Comparison of ENCODE assay signal across 10 cellular contexts in genomic region chr2:88350262-88350640, GRCh38.
DNase-seq lines count a peak whose midpoint lies in the region; ATAC-seq and TF ChIP-seq lines count a peak whose summit lies in the region.
"Had no signal": no experiment of that assay in that cellular context is flagged by ENCODE, and none has a peak within 500 bp of the region (broad histone marks: within the 10 kb centered on the region; RNA-seq: fewer than 3 reads in every experiment).

No MANE protein-coding gene starts in this region.

- 19 to 30% (median 25%) methylated on average over 13 to 14 of the region's 14 CpGs for WGBS in psoas muscle, 3 donors

- H3K27me3 ChIP-seq in thoracic aorta (replicated peaks; ENCODE audit: insufficient read depth) (no peaks in the 10 kb centered on the region), psoas muscle (ENCODE audit: insufficient read depth in 3 of 3, low read length in 2 of 3) (peaks cover 0 to 36% (median 13%) of the 10 kb centered on the region in 3 donors)

- H3K4me1 Mint-ChIP-seq in activated naive CD8-positive, alpha-beta T cell treated with anti-CD3 and anti-CD28 coated beads, Interleukin-2, amount 10 ng/mL, durations not matched to agents 7 days and 5 days, result peaks cover 3% of the 10 kb centered on the region
- peaks cover 7% of the 10 kb centered on the region for H3K4me1 Mint-ChIP-seq in activated naive CD8-positive, alpha-beta T cell treated with anti-CD3 and anti-CD28 coated beads, Interleukin-2, amount 50 U/mL, for 24 hours
- H3K4me1 Mint-ChIP-seq in central memory CD8-positive, alpha-beta T cell, result peaks cover 6% of the 10 kb centered on the region
- H3K4me1 Mint-ChIP-seq in memory B cell, result peaks cover 5% of the 10 kb centered on the region

- POLR2A ChIA-PET in activated naive CD8-positive, alpha-beta T cell treated with anti-CD3 and anti-CD28 coated beads, Interleukin-2, amount 10 ng/mL, durations not matched to agents 7 days and 5 days (lab: Charles Lee), result no interaction called here

- H3K27me3 Mint-ChIP-seq in activated naive CD8-positive, alpha-beta T cell treated with anti-CD3 and anti-CD28 coated beads, Interleukin-2, amount 10 ng/mL, durations not matched to agents 7 days and 5 days, result peaks cover 28% of the 10 kb centered on the region
- peaks cover 28% of the 10 kb centered on the region for H3K27me3 Mint-ChIP-seq in activated naive CD8-positive, alpha-beta T cell treated with anti-CD3 and anti-CD28 coated beads, Interleukin-2, amount 50 U/mL, for 24 hours
- H3K27me3 Mint-ChIP-seq in central memory CD8-positive, alpha-beta T cell, result peaks cover 32% of the 10 kb centered on the region
- peaks cover 23% of the 10 kb centered on the region for H3K27me3 Mint-ChIP-seq in memory B cell

- peak overlapping the region; percentile 3 for H3K4me3 ChIP-seq in thoracic aorta
- H3K4me3 ChIP-seq in psoas muscle, result no peak overlapping the region

- H3K27ac Mint-ChIP-seq in activated naive CD8-positive, alpha-beta T cell treated with anti-CD3 and anti-CD28 coated beads, Interleukin-2, amount 10 ng/mL, durations not matched to agents 7 days and 5 days, result no peak overlapping the region
- H3K27ac Mint-ChIP-seq in activated naive CD8-positive, alpha-beta T cell treated with anti-CD3 and anti-CD28 coated beads, Interleukin-2, amount 50 U/mL, for 24 hours, result no peak overlapping the region
- no peak overlapping the region for H3K27ac Mint-ChIP-seq in central memory CD8-positive, alpha-beta T cell (ENCODE audit: low read depth)
- H3K27ac Mint-ChIP-seq in memory B cell, result no peak overlapping the region

- peak overlapping the region; percentile 67 for H3K4me3 Mint-ChIP-seq in activated naive CD8-positive, alpha-beta T cell treated with anti-CD3 and anti-CD28 coated beads, Interleukin-2, amount 10 ng/mL, durations not matched to agents 7 days and 5 days
- H3K4me3 Mint-ChIP-seq in activated naive CD8-positive, alpha-beta T cell treated with anti-CD3 and anti-CD28 coated beads, Interleukin-2, amount 50 U/mL, for 24 hours, result no peak overlapping the region
- peak overlapping the region; percentile 77 for H3K4me3 Mint-ChIP-seq in central memory CD8-positive, alpha-beta T cell
- H3K4me3 Mint-ChIP-seq in memory B cell, result peak overlapping the region; percentile 77

- no peaks in the 10 kb centered on the region for H3K36me3 Mint-ChIP-seq in activated naive CD8-positive, alpha-beta T cell treated with anti-CD3 and anti-CD28 coated beads, Interleukin-2, amount 10 ng/mL, durations not matched to agents 7 days and 5 days
- no peaks in the 10 kb centered on the region for H3K36me3 Mint-ChIP-seq in activated naive CD8-positive, alpha-beta T cell treated with anti-CD3 and anti-CD28 coated beads, Interleukin-2, amount 50 U/mL, for 24 hours (ENCODE audit: low read depth)
- no peaks in the 10 kb centered on the region for H3K36me3 Mint-ChIP-seq in central memory CD8-positive, alpha-beta T cell (ENCODE audit: insufficient read depth)
- H3K36me3 Mint-ChIP-seq in memory B cell, result no peaks in the 10 kb centered on the region

- no peaks in the 10 kb centered on the region for H3K36me3 ChIP-seq in thoracic aorta
- H3K36me3 ChIP-seq in psoas muscle (ENCODE audit: insufficient read depth in 1 of 2, low read depth in 1 of 2), result no peaks in the 10 kb centered on the region

- no peak for TF ChIP-seq CTCF in thoracic aorta (IDR thresholded peaks at IDR 0.05)
- no peak for TF ChIP-seq CTCF in psoas muscle (IDR thresholded peaks at IDR 0.05)

- no peak for DNase-seq in activated naive CD8-positive, alpha-beta T cell treated with anti-CD3 and anti-CD28 coated beads, Interleukin-2, amount 10 ng/mL, durations not matched to agents 7 days and 5 days
- DNase-seq in activated naive CD8-positive, alpha-beta T cell treated with anti-CD3 and anti-CD28 coated beads, Interleukin-2, amount 50 U/mL, for 24 hours, result no peak
- no peak for DNase-seq in central memory CD8-positive, alpha-beta T cell (ENCODE audit: low spot score in 2 of 2)
- no peak for DNase-seq in memory B cell (ENCODE audit: low spot score in 2 of 2)
- no peak for DNase-seq in thoracic aorta (ENCODE audit: low spot score)
- DNase-seq in LoVo (ENCODE audit: low spot score), result no peak
- DNase-seq in psoas muscle, result no peak
- DNase-seq: DMS79 treated with DMSO at 0.1 percent for 48 hours, NCI-H2171 treated with DMSO at 0.1 percent for 48 hours had no signal

- H3K9me3 Mint-ChIP-seq in activated naive CD8-positive, alpha-beta T cell treated with anti-CD3 and anti-CD28 coated beads, Interleukin-2, amount 10 ng/mL, durations not matched to agents 7 days and 5 days, result no peaks in the 10 kb centered on the region
- no peaks in the 10 kb centered on the region for H3K9me3 Mint-ChIP-seq in activated naive CD8-positive, alpha-beta T cell treated with anti-CD3 and anti-CD28 coated beads, Interleukin-2, amount 50 U/mL, for 24 hours
- H3K9me3 Mint-ChIP-seq in central memory CD8-positive, alpha-beta T cell, result no peaks in the 10 kb centered on the region
- no peaks in the 10 kb centered on the region for H3K9me3 Mint-ChIP-seq in memory B cell

- H3K9me3 ChIP-seq in thoracic aorta (no peaks in the 10 kb centered on the region), psoas muscle (no peaks in the 10 kb centered on the region)

- no peak for ATAC-seq in activated naive CD8-positive, alpha-beta T cell treated with anti-CD3 and anti-CD28 coated beads, Interleukin-2, amount 10 ng/mL, durations not matched to agents 7 days and 5 days (ENCODE audit: low read depth)
- ATAC-seq in activated naive CD8-positive, alpha-beta T cell treated with anti-CD3 and anti-CD28 coated beads, Interleukin-2, amount 50 U/mL, for 24 hours, result no peak
- ATAC-seq in central memory CD8-positive, alpha-beta T cell (replicated peaks; ENCODE audit: extremely low read depth, poor library complexity, severe bottlenecking), result no peak
- ATAC-seq in memory B cell (ENCODE audit: low read depth) (no peak), thoracic aorta (ENCODE audit: insufficient number of reproducible peaks, low FRiP score, low read depth) (no peak), psoas muscle (no peak), GM18868 (IDR thresholded peaks at IDR 0.05; ENCODE audit: unreplicated experiment) (no peak)

- no peaks in the 10 kb centered on the region for H3K4me1 ChIP-seq in thoracic aorta (ENCODE audit: control insufficient read depth in 1 of 2, low read depth in 2 of 2)
- H3K4me1 ChIP-seq in psoas muscle, result no peaks in the 10 kb centered on the region

- no peak overlapping the region for H3K27ac ChIP-seq in thoracic aorta
- H3K27ac ChIP-seq in psoas muscle, result no peak overlapping the region

- intact Hi-C loops in psoas muscle (cut with DNase I), result no loop called here
